9 cellular contexts compared by ENCODE assay signal in genomic region chr1:50422946-50423669, GRCh38. TPM values are rescaled to one million over a fixed set of nuclear protein-coding genes. Genes with fewer than 3 reads are reported as not detected.
DNase-seq lines count a peak whose midpoint lies in the region; ATAC-seq and TF ChIP-seq lines count a peak whose summit lies in the region.
"Had no signal": no experiment of that assay in that cellular context is flagged by ENCODE, and none has a peak within 500 bp of the region (broad histone marks: within the 10 kb centered on the region; RNA-seq: fewer than 3 reads in every experiment).

Gene DMRTA2, minus strand, starts transcription at chr1:50423443. Its CDS starts 1,907 bp downstream, at chr1:50421536.

- WGBS in sigmoid colon, 2 donors = 2 to 3% methylated on average over 61 of the region's 61 CpGs

- H3K27me3 Mint-ChIP-seq in IgD-negative memory B cell = peaks cover 81% of the 10 kb centered on the region

- TF ChIP-seq POLR2A in sigmoid colon (IDR thresholded peaks at IDR 0.05) = no peak

- ATAC-seq in GM21576 (IDR thresholded peaks at IDR 0.05; ENCODE audit: unreplicated experiment) = no peak
- no peak for ATAC-seq in GM21528 (IDR thresholded peaks at IDR 0.05; ENCODE audit: low FRiP score, unreplicated experiment)
- no peak for ATAC-seq in HG03196 (IDR thresholded peaks at IDR 0.05; ENCODE audit: unreplicated experiment)

- no peak within 1 kb of the TSS for H3K27ac ChIP-seq in WERI-Rb-1
- no peak within 1 kb of the TSS for H3K27ac ChIP-seq in left ventricle myocardium inferior (replicated peaks)
- no peak within 1 kb of the TSS for H3K27ac ChIP-seq in sigmoid colon

- TF ChIP-seq EP300 in sigmoid colon (IDR thresholded peaks at IDR 0.05) = no peak

- peaks cover 7% of the 10 kb centered on the region for H3K9me3 ChIP-seq in WERI-Rb-1 (ENCODE audit: severe bottlenecking)
- no peaks in the 10 kb centered on the region for H3K9me3 ChIP-seq in left ventricle myocardium inferior (replicated peaks)
- no peaks in the 10 kb centered on the region for H3K9me3 ChIP-seq in sigmoid colon

- peaks cover 55% of the 10 kb centered on the region for H3K27me3 ChIP-seq in WERI-Rb-1 (ENCODE audit: insufficient read depth, low read depth, severe bottlenecking)
- peaks cover 100% of the 10 kb centered on the region for H3K27me3 ChIP-seq in left ventricle myocardium inferior (ENCODE audit: low read depth)
- peaks cover 95 to 100% (median 100%) of the 10 kb centered on the region in 3 donors for H3K27me3 ChIP-seq in sigmoid colon

- intact Hi-C loops in left ventricle myocardium inferior (cut with micrococcal nuclease) = no loop called here
- intact Hi-C loops in sigmoid colon (cut with DNase I) = no loop called here

- TF ChIP-seq CTCF in WERI-Rb-1 (IDR thresholded peaks at IDR 0.05; ENCODE audit: low read depth, low read length) (no peak), left ventricle myocardium inferior (IDR thresholded peaks at IDR 0.05; ENCODE audit: borderline replicate concordance) (no peak), sigmoid colon (IDR thresholded peaks at IDR 0.05) (no peak)

- H3K36me3 ChIP-seq in WERI-Rb-1 (no peaks in the 10 kb centered on the region), left ventricle myocardium inferior (no peaks in the 10 kb centered on the region), sigmoid colon (no peaks in the 10 kb centered on the region)

- peaks cover 0 to 15% (median 2%) of the 10 kb centered on the region in 3 donors for H3K9me3 Mint-ChIP-seq in IgD-negative memory B cell

- H3K4me3 Mint-ChIP-seq in IgD-negative memory B cell = peak within 1 kb of the TSS; percentile 83 to 92 (median 90)

- H3K36me3 Mint-ChIP-seq in IgD-negative memory B cell = no peaks in the 10 kb centered on the region

- peak within 1 kb of the TSS; percentile 51 for H3K4me3 ChIP-seq in WERI-Rb-1 (ENCODE audit: low read depth, low read length)
- H3K4me3 ChIP-seq in left ventricle myocardium inferior = peak within 1 kb of the TSS; percentile 56
- peak within 1 kb of the TSS in 3 of 4 donors; percentile 24 to 38 (median 36) for H3K4me3 ChIP-seq in sigmoid colon

- DNase-seq in DMS153 (lab: John Stamatoyannopoulos, UW) (peak; percentile 89), WERI-Rb-1 (peak; percentile 64), left ventricle myocardium inferior (no peak), sigmoid colon (no peak)

- H3K4me1 Mint-ChIP-seq in IgD-negative memory B cell = peaks cover 17 to 29% (median 23%) of the 10 kb centered on the region in 3 donors

- H3K4me1 ChIP-seq in left ventricle myocardium inferior = peaks cover 76% of the 10 kb centered on the region
- H3K4me1 ChIP-seq in sigmoid colon = peaks cover 0 to 83% (median 77%) of the 10 kb centered on the region in 4 donors

- H3K27ac Mint-ChIP-seq in IgD-negative memory B cell = peak within 1 kb of the TSS; percentile 77 to 93 (median 88)

RNA-seq across cellular contexts. Expression of gene DMRTA2, which starts in this region (rescaled TPM):
- polyA plus RNA-seq in IgD-negative memory B cell = not detected
- total RNA-seq in left ventricle myocardium inferior = not detected
- total RNA-seq in sigmoid colon = under 1 TPM in 2 of 4 donors, not detected in 2; 0.27 to 0.55 TPM
- under 1 TPM in 1 of 3 donors, not detected in 2; 0.04 TPM for polyA plus RNA-seq in sigmoid colon
- total RNA-seq: glomerular endothelial cell had no signal

Comparison
In these comparisons a context has a peak if more than half of its experiments do, and no peak if none do; other contexts are left out.
1. DNase-seq: peak in DMS153 (single experiment) and WERI-Rb-1 (single experiment); none in left ventricle myocardium inferior (single experiment) and sigmoid colon (single experiment).
2. Peak in every context shown above with its lines, with median percentiles within 50 percentile points of each other: H3K4me3 ChIP-seq.